Comparison of ENCODE assay signal across 8 cellular contexts in genomic region chr3:168047190-168047795, GRCh38. TPM values are rescaled to one million over a fixed set of nuclear protein-coding genes. Genes with fewer than 3 reads are reported as not detected.
DNase-seq lines count a peak whose midpoint lies in the region; ATAC-seq and TF ChIP-seq lines count a peak whose summit lies in the region.

No MANE protein-coding gene starts in this region.

- H3K27ac ChIP-seq in osteoblast (ENCODE audit: low read depth, low read length): no peak overlapping the region

- no peak overlapping the region for H2AFZ ChIP-seq in osteoblast (ENCODE audit: low read length)

- H3K36me3 ChIP-seq in osteoblast (ENCODE audit: insufficient read depth, low read length): peaks cover 14% of the 10 kb centered on the region

- H3K4me3 ChIP-seq in osteoblast (ENCODE audit: insufficient read depth, low read length): no peak overlapping the region

- H3K4me1 Mint-ChIP-seq in T-helper 17 cell: no peaks in the 10 kb centered on the region

- peaks cover 46% of the 10 kb centered on the region for H3K79me2 ChIP-seq in osteoblast (ENCODE audit: insufficient read depth, low read length)

- no peak overlapping the region for H3K27ac Mint-ChIP-seq in T-helper 17 cell

- H3K36me3 Mint-ChIP-seq in T-helper 17 cell (ENCODE audit: low read depth): no peaks in the 10 kb centered on the region

- peaks cover 22% of the 10 kb centered on the region for H3K4me1 ChIP-seq in osteoblast (ENCODE audit: insufficient read depth, low read length)

- H3K4me2 ChIP-seq in osteoblast (ENCODE audit: insufficient read depth, low read length): no peak overlapping the region

- no peaks in the 10 kb centered on the region for H3K9me3 ChIP-seq in T-helper 17 cell (ENCODE audit: control insufficient read depth, low read length, poor library complexity, severe bottlenecking)
- no peaks in the 10 kb centered on the region for H3K9me3 ChIP-seq in osteoblast (ENCODE audit: low read depth, low read length)

- TF ChIP-seq CTCF in osteoblast (IDR thresholded peaks at IDR 0.05; ENCODE audit: extremely low read depth, low read depth, low read length): peak; percentile 90

- DNase-seq in COLO829 (ENCODE audit: low spot score) (peak; percentile 74), NCI-H2081 (lab: John Stamatoyannopoulos, UW) (peak; percentile 85 to 94), T-helper 17 cell (no peak), fibroblast of the conjunctiva (ENCODE audit: low read depth) (peak; percentile 81), osteoblast (ENCODE audit: insufficient read length, low spot score, missing footprints) (peak; percentile 25), islet precursor cell (no peak)

- ATAC-seq in GM19035 (IDR thresholded peaks at IDR 0.05; ENCODE audit: unreplicated experiment) (peak; percentile 66), HG03095 (IDR thresholded peaks at IDR 0.05; ENCODE audit: unreplicated experiment) (peak; percentile 52), T-helper 17 cell (peak; percentile 65)

- no peak overlapping the region for H3K4me3 Mint-ChIP-seq in T-helper 17 cell

- H4K20me1 ChIP-seq in osteoblast (ENCODE audit: insufficient read depth, low read length): no peaks in the 10 kb centered on the region

- H3K27me3 ChIP-seq in osteoblast (ENCODE audit: insufficient read depth, low read length): no peaks in the 10 kb centered on the region

- H3K27me3 Mint-ChIP-seq in T-helper 17 cell: peaks cover 12% of the 10 kb centered on the region

RNA-seq across cellular contexts. Expression of gene GOLIM4, which starts 48.4 kb away (rescaled TPM):
- total RNA-seq in T-helper 17 cell (1 to 10 TPM; 1.0 to 1.5 TPM), osteoblast (44.5 and 50.1 TPM in 2 replicates)

Comparison
In these comparisons a context has a peak if more than half of its experiments do, and no peak if none do; other contexts are left out.
1. DNase-seq: peak in COLO829 (single experiment), NCI-H2081 (2 of 2), fibroblast of the conjunctiva (single experiment) and osteoblast (single experiment); none in T-helper 17 cell (0 of 3) and islet precursor cell (single experiment).
2. RNA of gene GOLIM4, which starts 48.4 kb away (total RNA-seq): 44.5 to 50.1 TPM in osteoblast; 1.0 to 1.5 TPM in T-helper 17 cell; every median in the first group is over 10 times any median in the second.
3. Peak in every context shown above with its lines, with median percentiles within 50 percentile points of each other: ATAC-seq.